ENCODE assay signal across 1 cellular context in the genomic region with DNA sequence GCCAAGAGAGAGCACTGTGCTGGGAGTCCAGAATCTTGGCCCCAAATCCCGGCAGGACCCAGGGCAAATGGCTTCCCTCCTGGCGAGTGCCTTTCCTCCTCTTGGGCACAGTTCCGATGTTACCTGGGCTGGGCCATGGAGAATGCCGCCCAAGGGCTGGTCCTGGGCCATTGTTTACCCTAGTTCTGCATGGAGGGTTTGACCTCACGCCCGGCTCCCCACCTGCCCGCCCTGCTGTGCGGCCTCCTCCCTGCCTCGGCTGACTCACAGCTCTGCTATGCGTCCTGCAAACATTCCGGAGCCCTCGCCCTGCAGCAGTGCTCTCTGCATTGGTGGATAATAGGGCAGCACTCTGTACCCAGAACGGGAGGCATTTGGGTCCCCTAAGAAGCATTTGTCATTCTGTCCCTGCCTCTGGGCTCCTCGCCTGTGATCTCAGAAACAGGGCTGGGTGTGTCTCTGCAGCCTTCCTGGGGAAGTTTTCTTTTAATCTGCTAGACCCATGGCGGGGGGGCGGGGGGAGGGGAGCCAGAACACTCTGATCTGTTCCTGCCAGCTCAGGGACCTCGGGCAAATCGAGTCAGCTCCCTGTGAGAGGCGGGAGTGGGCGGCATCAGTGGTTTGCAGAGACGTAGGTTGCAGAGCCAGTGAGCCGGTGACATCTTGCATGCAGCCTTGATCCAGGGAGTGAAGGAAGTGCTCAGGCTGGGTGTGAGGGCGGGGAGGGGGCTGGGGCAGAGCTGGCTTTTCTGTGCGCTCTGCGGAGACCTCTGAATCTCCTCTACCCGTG.
A peak's percentile ranks its signal among the peaks of the same experiment; 100 is the strongest.
TF ChIP-seq lines count a peak whose summit lies in the region.

No MANE protein-coding gene starts in this region.

TF ChIP-seq in HepG2, 621 proteins besides CTCF, POLR2A, EP300 and RAD21 (continued from another document and continues in another):
- 0 out of 2 replicates have a peak, but pooled peaks have one; percentile 64 for TF ChIP-seq RERE (CRISPR knock-in tag; IDR thresholded peaks at IDR 0.05; ENCODE audit: low read depth)
- peak; percentile 19 to 34; a peak in 1 of 4 replicates for TF ChIP-seq NR2F1 (CRISPR knock-in tag; IDR thresholded peaks at IDR 0.05)
- no peak for TF ChIP-seq ELK4 (CRISPR knock-in tag; IDR thresholded peaks at IDR 0.05; ENCODE audit: borderline replicate concordance)
- TF ChIP-seq SYNCRIP (IDR thresholded peaks at IDR 0.05; ENCODE audit: insufficient read depth, low read depth, low read length), result no peak
- TF ChIP-seq GPBP1L1 (CRISPR knock-in tag; IDR thresholded peaks at IDR 0.05), result no peak
- no peak for TF ChIP-seq ASH2L (IDR thresholded peaks at IDR 0.05; ENCODE audit: insufficient read length, low read depth, low read length)
- TF ChIP-seq ZNF280D (CRISPR knock-in tag; IDR thresholded peaks at IDR 0.05), result no peak
- TF ChIP-seq RARG (CRISPR knock-in tag; IDR thresholded peaks at IDR 0.05; ENCODE audit: low read depth), result no peak
- TF ChIP-seq PRPF4 (IDR thresholded peaks at IDR 0.05; ENCODE audit: low read depth, low read length, poor library complexity, severe bottlenecking), result no peak
- peak; percentile 85 for TF ChIP-seq HDAC2 (CRISPR knock-in tag; IDR thresholded peaks at IDR 0.05)
- TF ChIP-seq ZNF180 (CRISPR knock-in tag; IDR thresholded peaks at IDR 0.05; ENCODE audit: borderline replicate concordance, low read depth), result no peak
- TF ChIP-seq GATAD1 (CRISPR knock-in tag; IDR thresholded peaks at IDR 0.05), result 0 out of 2 replicates have a peak, but pooled peaks have one; percentile 41
- TF ChIP-seq, protein P1, sequence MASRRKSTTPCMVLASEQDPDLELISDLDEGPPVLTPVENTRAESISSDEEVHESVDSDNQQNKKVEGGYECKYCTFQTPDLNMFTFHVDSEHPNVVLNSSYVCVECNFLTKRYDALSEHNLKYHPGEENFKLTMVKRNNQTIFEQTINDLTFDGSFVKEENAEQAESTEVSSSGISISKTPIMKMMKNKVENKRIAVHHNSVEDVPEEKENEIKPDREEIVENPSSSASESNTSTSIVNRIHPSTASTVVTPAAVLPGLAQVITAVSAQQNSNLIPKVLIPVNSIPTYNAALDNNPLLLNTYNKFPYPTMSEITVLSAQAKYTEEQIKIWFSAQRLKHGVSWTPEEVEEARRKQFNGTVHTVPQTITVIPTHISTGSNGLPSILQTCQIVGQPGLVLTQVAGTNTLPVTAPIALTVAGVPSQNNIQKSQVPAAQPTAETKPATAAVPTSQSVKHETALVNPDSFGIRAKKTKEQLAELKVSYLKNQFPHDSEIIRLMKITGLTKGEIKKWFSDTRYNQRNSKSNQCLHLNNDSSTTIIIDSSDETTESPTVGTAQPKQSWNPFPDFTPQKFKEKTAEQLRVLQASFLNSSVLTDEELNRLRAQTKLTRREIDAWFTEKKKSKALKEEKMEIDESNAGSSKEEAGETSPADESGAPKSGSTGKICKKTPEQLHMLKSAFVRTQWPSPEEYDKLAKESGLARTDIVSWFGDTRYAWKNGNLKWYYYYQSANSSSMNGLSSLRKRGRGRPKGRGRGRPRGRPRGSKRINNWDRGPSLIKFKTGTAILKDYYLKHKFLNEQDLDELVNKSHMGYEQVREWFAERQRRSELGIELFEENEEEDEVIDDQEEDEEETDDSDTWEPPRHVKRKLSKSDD (CRISPR knock-in tag; IDR thresholded peaks at IDR 0.05; ENCODE audit: low read depth), result no peak
- TF ChIP-seq ZFX (CRISPR knock-in tag; IDR thresholded peaks at IDR 0.05; ENCODE audit: low read depth), result peak; percentile 54; the same call in 1 of the 2 replicates
- no peak for TF ChIP-seq FOXC1 (CRISPR knock-in tag; IDR thresholded peaks at IDR 0.05; ENCODE audit: borderline replicate concordance)
- TF ChIP-seq ZBTB7B (CRISPR knock-in tag; IDR thresholded peaks at IDR 0.05), result peak; percentile 48; the same call in 1 of the 2 replicates
- TF ChIP-seq ZNF501 (CRISPR knock-in tag; IDR thresholded peaks at IDR 0.05), result peak; percentile 55; the same call in 1 of the 2 replicates
- peak; percentile 62; the same call in 1 of the 2 replicates for TF ChIP-seq ZFP91 (CRISPR knock-in tag; IDR thresholded peaks at IDR 0.05; ENCODE audit: borderline replicate concordance)
- TF ChIP-seq FOSL2 (CRISPR knock-in tag; IDR thresholded peaks at IDR 0.05), result peak; percentile 100
- no peak for TF ChIP-seq SMC3 (IDR thresholded peaks at IDR 0.05; ENCODE audit: low read length)
- TF ChIP-seq MEIS2 (CRISPR knock-in tag; IDR thresholded peaks at IDR 0.05), result peak; percentile 38; the same call in 1 of the 2 replicates
- TF ChIP-seq ELF3 (CRISPR knock-in tag; IDR thresholded peaks at IDR 0.05), result 0 out of 2 replicates have a peak, but pooled peaks have one; percentile 29
- TF ChIP-seq, protein P2, sequence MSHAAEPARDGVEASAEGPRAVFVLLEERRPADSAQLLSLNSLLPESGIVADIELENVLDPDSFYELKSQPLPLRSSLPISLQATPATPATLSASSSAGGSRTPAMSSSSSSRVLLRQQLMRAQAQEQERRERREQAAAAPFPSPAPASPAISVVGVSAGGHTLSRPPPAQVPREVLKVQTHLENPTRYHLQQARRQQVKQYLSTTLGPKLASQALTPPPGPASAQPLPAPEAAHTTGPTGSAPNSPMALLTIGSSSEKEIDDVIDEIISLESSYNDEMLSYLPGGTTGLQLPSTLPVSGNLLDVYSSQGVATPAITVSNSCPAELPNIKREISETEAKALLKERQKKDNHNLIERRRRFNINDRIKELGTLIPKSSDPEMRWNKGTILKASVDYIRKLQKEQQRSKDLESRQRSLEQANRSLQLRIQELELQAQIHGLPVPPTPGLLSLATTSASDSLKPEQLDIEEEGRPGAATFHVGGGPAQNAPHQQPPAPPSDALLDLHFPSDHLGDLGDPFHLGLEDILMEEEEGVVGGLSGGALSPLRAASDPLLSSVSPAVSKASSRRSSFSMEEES (CRISPR knock-in tag; IDR thresholded peaks at IDR 0.05), result no peak
- peak in 1 of 2 experiments; percentile 46; a peak in 1 of 4 replicates for TF ChIP-seq KLF16 (CRISPR knock-in tag; IDR thresholded peaks at IDR 0.05)
- TF ChIP-seq HMGA1 (CRISPR knock-in tag; conservative IDR thresholded peaks at IDR 0.05), result no peak
- TF ChIP-seq, protein P3, sequence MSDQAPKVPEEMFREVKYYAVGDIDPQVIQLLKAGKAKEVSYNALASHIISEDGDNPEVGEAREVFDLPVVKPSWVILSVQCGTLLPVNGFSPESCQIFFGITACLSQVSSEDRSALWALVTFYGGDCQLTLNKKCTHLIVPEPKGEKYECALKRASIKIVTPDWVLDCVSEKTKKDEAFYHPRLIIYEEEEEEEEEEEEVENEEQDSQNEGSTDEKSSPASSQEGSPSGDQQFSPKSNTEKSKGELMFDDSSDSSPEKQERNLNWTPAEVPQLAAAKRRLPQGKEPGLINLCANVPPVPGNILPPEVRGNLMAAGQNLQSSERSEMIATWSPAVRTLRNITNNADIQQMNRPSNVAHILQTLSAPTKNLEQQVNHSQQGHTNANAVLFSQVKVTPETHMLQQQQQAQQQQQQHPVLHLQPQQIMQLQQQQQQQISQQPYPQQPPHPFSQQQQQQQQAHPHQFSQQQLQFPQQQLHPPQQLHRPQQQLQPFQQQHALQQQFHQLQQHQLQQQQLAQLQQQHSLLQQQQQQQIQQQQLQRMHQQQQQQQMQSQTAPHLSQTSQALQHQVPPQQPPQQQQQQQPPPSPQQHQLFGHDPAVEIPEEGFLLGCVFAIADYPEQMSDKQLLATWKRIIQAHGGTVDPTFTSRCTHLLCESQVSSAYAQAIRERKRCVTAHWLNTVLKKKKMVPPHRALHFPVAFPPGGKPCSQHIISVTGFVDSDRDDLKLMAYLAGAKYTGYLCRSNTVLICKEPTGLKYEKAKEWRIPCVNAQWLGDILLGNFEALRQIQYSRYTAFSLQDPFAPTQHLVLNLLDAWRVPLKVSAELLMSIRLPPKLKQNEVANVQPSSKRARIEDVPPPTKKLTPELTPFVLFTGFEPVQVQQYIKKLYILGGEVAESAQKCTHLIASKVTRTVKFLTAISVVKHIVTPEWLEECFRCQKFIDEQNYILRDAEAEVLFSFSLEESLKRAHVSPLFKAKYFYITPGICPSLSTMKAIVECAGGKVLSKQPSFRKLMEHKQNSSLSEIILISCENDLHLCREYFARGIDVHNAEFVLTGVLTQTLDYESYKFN (CRISPR knock-in tag; conservative IDR thresholded peaks at IDR 0.05), result peak; percentile 80
- TF ChIP-seq ZNF761 (CRISPR knock-in tag; conservative IDR thresholded peaks at IDR 0.05), result peak; percentile 63; the same call in 1 of the 2 replicates
